In genomic region chr11:114250180-114250579, GRCh38 we compare ENCODE assay signal across 1 cellular context.
TF ChIP-seq lines count a peak whose summit lies in the region.

No MANE protein-coding gene starts in this region.

TF ChIP-seq in H1, 55 proteins besides CTCF, POLR2A, EP300 and RAD21:
- TF ChIP-seq SAP30 (IDR thresholded peaks at IDR 0.05; ENCODE audit: insufficient read depth, insufficient replicate concordance, low read length): no peak
- no peak for TF ChIP-seq TAF7 (optimal IDR thresholded peaks at IDR 0.05; ENCODE audit: borderline replicate concordance, low read depth, low read length)
- TF ChIP-seq EZH2 (IDR thresholded peaks at IDR 0.05; ENCODE audit: low read depth, low read length, severe bottlenecking): no peak
- no peak for TF ChIP-seq GABPA (IDR thresholded peaks at IDR 0.05; ENCODE audit: borderline replicate concordance, insufficient read depth, low read length)
- TF ChIP-seq BCL11A (IDR thresholded peaks at IDR 0.05; ENCODE audit: low read depth in 2 of 2, low read length in 2 of 2): no peak
- TF ChIP-seq CBX8 (IDR thresholded peaks at IDR 0.05; ENCODE audit: borderline replicate concordance, low read depth, low read length): no peak
- TF ChIP-seq TAF1 (IDR thresholded peaks at IDR 0.05; ENCODE audit: low read depth, low read length): no peak
- no peak for TF ChIP-seq YY1 (IDR thresholded peaks at IDR 0.05; ENCODE audit: low read depth, low read length)
- TF ChIP-seq USF2 (IDR thresholded peaks at IDR 0.05; ENCODE audit: low read length): no peak
- no peak for TF ChIP-seq JUN (IDR thresholded peaks at IDR 0.05; ENCODE audit: low read depth, low read length)
- TF ChIP-seq KDM4A (IDR thresholded peaks at IDR 0.05; ENCODE audit: low read depth, low read length, severe bottlenecking): no peak
- no peak for TF ChIP-seq CTBP2 (IDR thresholded peaks at IDR 0.05; ENCODE audit: borderline replicate concordance, insufficient read depth, insufficient read length, low read length)
- TF ChIP-seq HDAC2 (IDR thresholded peaks at IDR 0.05; ENCODE audit: borderline replicate concordance in 1 of 2, low read depth in 2 of 2, low read length in 2 of 2): no peak
- no peak for TF ChIP-seq RFX5 (IDR thresholded peaks at IDR 0.05; ENCODE audit: borderline replicate concordance, low read depth, low read length)
- TF ChIP-seq FOSL1 (IDR thresholded peaks at IDR 0.05; ENCODE audit: insufficient read depth, low read depth, low read length): no peak
- TF ChIP-seq RNF2 (IDR thresholded peaks at IDR 0.05; ENCODE audit: borderline replicate concordance, low read depth, low read length, missing control alignments, poor library complexity, severe bottlenecking): no peak
